In genomic region chr10:63738410-63738809, GRCh38 we compare ENCODE assay signal across 1 cellular context.
TF ChIP-seq lines count a peak whose summit lies in the region.

No MANE protein-coding gene starts in this region.

TF ChIP-seq in HepG2, 621 proteins besides CTCF, POLR2A, EP300 and RAD21 (continued from another document and continues in another):
- TF ChIP-seq TBX2 (CRISPR knock-in tag; IDR thresholded peaks at IDR 0.05; ENCODE audit: borderline replicate concordance) (peak; percentile 67; the same call in 1 of the 2 replicates), ZNF530 (CRISPR knock-in tag; IDR thresholded peaks at IDR 0.05; ENCODE audit: low read depth) (no peak), ZFP62 (CRISPR knock-in tag; IDR thresholded peaks at IDR 0.05) (no peak), KLF6 (CRISPR knock-in tag; IDR thresholded peaks at IDR 0.05) (peak; percentile 46; the same call in 1 of the 2 replicates), ISX (CRISPR knock-in tag; conservative IDR thresholded peaks at IDR 0.05) (no peak), CBX5 (CRISPR knock-in tag; IDR thresholded peaks at IDR 0.05; ENCODE audit: borderline replicate concordance) (peak; percentile 93), BHLHE40 (IDR thresholded peaks at IDR 0.05; ENCODE audit: low read length) (peak; percentile 59), HNRNPLL (IDR thresholded peaks at IDR 0.05; ENCODE audit: low read depth, low read length, poor library complexity, severe bottlenecking) (no peak), DPF2 (CRISPR knock-in tag; IDR thresholded peaks at IDR 0.05; ENCODE audit: borderline replicate concordance, low read depth) (peak; percentile 90), ZBTB20 (CRISPR knock-in tag; IDR thresholded peaks at IDR 0.05; ENCODE audit: borderline replicate concordance, low read depth) (peak; percentile 90; the same call in 1 of the 2 replicates), SIN3A (IDR thresholded peaks at IDR 0.05; ENCODE audit: borderline replicate concordance, low read depth, low read length) (no peak), ASH2L (IDR thresholded peaks at IDR 0.05; ENCODE audit: insufficient read length, low read depth, low read length) (peak; percentile 73), GTF3A (CRISPR knock-in tag; conservative IDR thresholded peaks at IDR 0.05) (no peak), PAXIP1 (CRISPR knock-in tag; conservative IDR thresholded peaks at IDR 0.05) (peak; percentile 95), YEATS2 (CRISPR knock-in tag; IDR thresholded peaks at IDR 0.05; ENCODE audit: borderline replicate concordance) (peak; percentile 69; the same call in 1 of the 2 replicates), ZSCAN5A (CRISPR knock-in tag; IDR thresholded peaks at IDR 0.05; ENCODE audit: borderline replicate concordance) (peak; percentile 55; the same call in 1 of the 2 replicates), ZBTB39 (CRISPR knock-in tag; IDR thresholded peaks at IDR 0.05) (no peak), ZNF556 (CRISPR knock-in tag; IDR thresholded peaks at IDR 0.05; ENCODE audit: borderline replicate concordance) (peak; percentile 79; the same call in 1 of the 2 replicates), ZGPAT (CRISPR knock-in tag; IDR thresholded peaks at IDR 0.05) (peak; percentile 92), ZNF558 (CRISPR knock-in tag; IDR thresholded peaks at IDR 0.05; ENCODE audit: borderline replicate concordance) (no peak), NFIB (CRISPR knock-in tag; IDR thresholded peaks at IDR 0.05; ENCODE audit: borderline replicate concordance) (no peak), FOXA3 (CRISPR knock-in tag; IDR thresholded peaks at IDR 0.05) (peak; percentile 86), DRAP1 (CRISPR knock-in tag; IDR thresholded peaks at IDR 0.05) (no peak), MLLT10 (CRISPR knock-in tag; IDR thresholded peaks at IDR 0.05) (no peak), ZNF430 (CRISPR knock-in tag; IDR thresholded peaks at IDR 0.05) (no peak), HOXA7 (CRISPR knock-in tag; IDR thresholded peaks at IDR 0.05) (no peak), MAX (IDR thresholded peaks at IDR 0.05) (peak; percentile 57), ZNF747 (CRISPR knock-in tag; IDR thresholded peaks at IDR 0.05; ENCODE audit: borderline replicate concordance) (peak; percentile 62; the same call in 1 of the 2 replicates), SRSF9 (IDR thresholded peaks at IDR 0.05; ENCODE audit: borderline replicate concordance, insufficient read depth, low read depth, low read length, poor library complexity, severe bottlenecking) (no peak), TCF7 (IDR thresholded peaks at IDR 0.05; ENCODE audit: low read depth) (peak; percentile 67), ZNF501 (CRISPR knock-in tag; IDR thresholded peaks at IDR 0.05) (0 out of 2 replicates have a peak, but pooled peaks have one; percentile 25), TFE3 (CRISPR knock-in tag; IDR thresholded peaks at IDR 0.05) (0 out of 2 replicates have a peak, but pooled peaks have one; percentile 39), ZFP91 (CRISPR knock-in tag; IDR thresholded peaks at IDR 0.05; ENCODE audit: borderline replicate concordance) (no peak), PRDM10 (CRISPR knock-in tag; IDR thresholded peaks at IDR 0.05; ENCODE audit: low read depth) (peak; percentile 97), SUZ12 (IDR thresholded peaks at IDR 0.05; ENCODE audit: low read depth, low read length) (no peak), JUND (CRISPR knock-in tag; IDR thresholded peaks at IDR 0.05) (peak; percentile 99), ZNF782 (CRISPR knock-in tag; IDR thresholded peaks at IDR 0.05; ENCODE audit: borderline replicate concordance) (no peak), POGK (CRISPR knock-in tag; conservative IDR thresholded peaks at IDR 0.05) (peak; percentile 65; the same call in 1 of the 2 replicates), MEF2D (CRISPR knock-in tag; IDR thresholded peaks at IDR 0.05) (peak; percentile 85), ZNF264 (CRISPR knock-in tag; IDR thresholded peaks at IDR 0.05) (no peak; the same call in 1 of the 2 replicates), NCOR1 (IDR thresholded peaks at IDR 0.05; ENCODE audit: borderline replicate concordance, low read length) (peak; percentile 99), ERF (CRISPR knock-in tag; IDR thresholded peaks at IDR 0.05) (peak; percentile 62; the same call in 1 of the 2 replicates), ZNF12 (CRISPR knock-in tag; IDR thresholded peaks at IDR 0.05) (peak; percentile 49; the same call in 1 of the 2 replicates), ZNF572 (CRISPR knock-in tag; IDR thresholded peaks at IDR 0.05) (no peak)
